In the genomic region with DNA sequence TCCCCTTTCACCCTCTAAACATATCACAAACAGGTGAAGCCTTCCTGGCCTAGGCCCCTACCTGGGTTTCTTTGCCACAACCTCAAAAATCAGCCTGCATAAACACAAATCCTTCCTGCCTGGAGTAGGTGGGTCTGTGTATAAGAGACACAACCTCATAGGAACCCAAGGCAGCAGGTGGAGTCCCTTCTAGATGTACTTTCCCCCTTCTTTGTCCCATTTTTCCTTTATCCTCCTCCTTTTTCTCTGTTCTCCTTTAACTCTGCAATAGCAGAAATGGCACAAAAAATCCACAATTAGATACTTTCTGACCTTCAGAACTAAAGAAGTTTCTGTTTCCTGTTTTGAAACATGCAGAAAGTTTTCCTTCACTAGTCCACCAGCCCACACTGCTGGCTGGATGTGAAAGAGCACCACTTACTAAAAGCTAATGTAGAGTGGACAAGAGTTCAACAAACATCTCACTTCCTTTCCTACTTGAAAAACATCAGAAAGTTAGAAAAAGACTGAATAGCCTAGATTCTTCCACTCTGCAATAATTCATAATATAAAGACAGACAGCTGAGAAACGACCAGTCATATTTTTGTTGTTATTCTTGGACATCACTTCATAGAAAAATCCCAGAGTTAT, we compare ENCODE assay signal across 9 cellular contexts. TPM values are rescaled to one million over a fixed set of nuclear protein-coding genes. Genes with fewer than 3 reads are reported as not detected.
A peak's percentile ranks its signal among the peaks of the same experiment; 100 is the strongest.
DNase-seq lines count a peak whose midpoint lies in the region; ATAC-seq and TF ChIP-seq lines count a peak whose summit lies in the region.
"Had no signal": no experiment of that assay in that cellular context is flagged by ENCODE, and none has a peak within 500 bp of the region (broad histone marks: within the 10 kb centered on the region; RNA-seq: fewer than 3 reads in every experiment).

No MANE protein-coding gene starts in this region.

- peaks cover 16% of the 10 kb centered on the region for H3K36me3 Mint-ChIP-seq in activated CD4-positive, alpha-beta T cell treated with anti-CD3 and anti-CD28 coated beads for 36 hours (ENCODE audit: low read depth)

- H3K4me1 Mint-ChIP-seq in activated CD4-positive, alpha-beta T cell treated with anti-CD3 and anti-CD28 coated beads for 36 hours: peaks cover 31% of the 10 kb centered on the region

- H3K36me3 ChIP-seq in SK-N-MC (ENCODE audit: insufficient read depth, low read length) (peaks cover 79% of the 10 kb centered on the region), subcutaneous abdominal adipose tissue (ENCODE audit: control insufficient read depth in 5 of 5, insufficient read depth in 5 of 5, low read length in 5 of 5) (peaks cover 36 to 69% (median 57%) of the 10 kb centered on the region in 5 donors), tibial nerve (peaks cover 0 to 74% (median 0%) of the 10 kb centered on the region in 3 donors)

- H3K27ac ChIP-seq in SK-N-MC (peak overlapping the region; percentile 84), subcutaneous abdominal adipose tissue (ENCODE audit: low read depth, low read length) (peak overlapping the region; percentile 78), tibial nerve (peak overlapping the region in 2 of 4 donors; percentile 48 to 80)
- H3K27ac ChIP-seq: A549 had no signal

- peak; percentile 53 for ATAC-seq in activated CD4-positive, alpha-beta T cell treated with anti-CD3 and anti-CD28 coated beads for 36 hours
- ATAC-seq: A549 had no signal

- 0 to 5% methylated on average over 1 of the region's 1 CpG for WGBS in tibial nerve, 2 donors

- H3K27me3 Mint-ChIP-seq in activated CD4-positive, alpha-beta T cell treated with anti-CD3 and anti-CD28 coated beads for 36 hours: no peaks in the 10 kb centered on the region

- no peaks in the 10 kb centered on the region for H3K9me3 Mint-ChIP-seq in activated CD4-positive, alpha-beta T cell treated with anti-CD3 and anti-CD28 coated beads for 36 hours (ENCODE audit: low read depth)

- TF ChIP-seq CTCF in fibroblast of villous mesenchyme (IDR thresholded peaks at IDR 0.05; ENCODE audit: insufficient read depth, low read depth, low read length) (peak; percentile 18), tibial nerve (IDR thresholded peaks at IDR 0.05) (no peak)

- no peak for TF ChIP-seq EP300 in tibial nerve (IDR thresholded peaks at IDR 0.05)

- intact Hi-C loops in activated CD4-positive, alpha-beta T cell treated with anti-CD3 and anti-CD28 coated beads for 36 hours (cut with DNase I, micrococcal nuclease): no loop called here

- H3K4me1 ChIP-seq in subcutaneous abdominal adipose tissue (ENCODE audit: control insufficient read depth in 5 of 5, insufficient read depth in 5 of 5, low read length in 5 of 5) (peaks cover 2 to 61% (median 42%) of the 10 kb centered on the region in 5 donors), tibial nerve (peaks cover 0 to 69% (median 18%) of the 10 kb centered on the region in 4 donors)

- no peak overlapping the region for H3K4me3 Mint-ChIP-seq in activated CD4-positive, alpha-beta T cell treated with anti-CD3 and anti-CD28 coated beads for 36 hours

- TF ChIP-seq POLR2A in tibial nerve (IDR thresholded peaks at IDR 0.05): no peak

- CTCF ChIA-PET in activated CD4-positive, alpha-beta T cell treated with anti-CD3 and anti-CD28 coated beads for 36 hours (lab: Charles Lee): interaction anchor here (1.8 kb wide), 1 partner anchor 11 kb away, joined by 6 read pairs; the partner anchor contains the start of gene SLC40A1

- H3K4me3 ChIP-seq in SK-N-MC: no peak overlapping the region
- H3K4me3 ChIP-seq in fibroblast of villous mesenchyme (ENCODE audit: low read depth, low read length): no peak overlapping the region
- no peak overlapping the region for H3K4me3 ChIP-seq in subcutaneous abdominal adipose tissue (ENCODE audit: low read depth in 1 of 5, low read length in 5 of 5)
- no peak overlapping the region for H3K4me3 ChIP-seq in tibial nerve
- H3K4me3 ChIP-seq: A549 had no signal

- H3K27ac Mint-ChIP-seq in activated CD4-positive, alpha-beta T cell treated with anti-CD3 and anti-CD28 coated beads for 36 hours: peak overlapping the region; percentile 80

- H3K27me3 ChIP-seq in subcutaneous abdominal adipose tissue (ENCODE audit: control insufficient read depth in 5 of 5, insufficient read depth in 4 of 5, low read length in 5 of 5) (no peaks in the 10 kb centered on the region), tibial nerve (no peaks in the 10 kb centered on the region)

- POLR2A ChIA-PET in activated CD4-positive, alpha-beta T cell treated with anti-CD3 and anti-CD28 coated beads for 36 hours (lab: Charles Lee): no interaction called here

- DNase-seq in activated CD4-positive, alpha-beta T cell treated with anti-CD3 and anti-CD28 coated beads for 36 hours: no peak
- no peak for DNase-seq in activated CD4-positive, alpha-beta T cell treated with anti-CD3 and anti-CD28 coated beads for 4 hours
- DNase-seq in SK-N-MC (ENCODE audit: low read depth, low spot score) (no peak), fibroblast of villous mesenchyme (ENCODE audit: low read depth) (no peak), tibial nerve (ENCODE audit: low spot score in 2 of 2) (no peak), iPS-NIHi7 (ENCODE audit: extremely low spot score) (no peak), H4 (ENCODE audit: low spot score) (no peak)

- H3K9me3 ChIP-seq in SK-N-MC (ENCODE audit: low read depth, low read length) (peaks cover 4% of the 10 kb centered on the region; the same call in 1 of the 2 replicates), subcutaneous abdominal adipose tissue (ENCODE audit: control insufficient read depth in 5 of 5, low read length in 5 of 5) (no peaks in the 10 kb centered on the region), tibial nerve (no peaks in the 10 kb centered on the region)
- H3K9me3 ChIP-seq: A549 had no signal

- H3K9ac ChIP-seq in SK-N-MC (ENCODE audit: insufficient read length) (peak overlapping the region; percentile 47), subcutaneous abdominal adipose tissue (ENCODE audit: low read length in 5 of 5) (peak overlapping the region in 2 of 5 donors; percentile 2 to 28)

RNA-seq across cellular contexts. Expression of gene SLC40A1, which starts 11.2 kb away (rescaled TPM):
- 1 to 10 TPM; 4.2 TPM for total RNA-seq in activated CD4-positive, alpha-beta T cell treated with anti-CD3 and anti-CD28 coated beads for 36 hours
- total RNA-seq in fibroblast of villous mesenchyme (7.7 and 19.4 TPM in 2 replicates), tibial nerve (10 to 100 TPM; 26.0 to 51.1 (median 36.0) TPM)
- 2.2 and 3.8 TPM in 2 replicates for total RNA-seq in H4 (2014; rRNA removed; shearing (Covaris generic))
